Comparison of ENCODE assay signal across 1 cellular context in genomic region chr2:232444409-232445148, GRCh38.
TF ChIP-seq lines count a peak whose summit lies in the region.

No MANE protein-coding gene starts in this region.

TF ChIP-seq in HepG2, 621 proteins besides CTCF, POLR2A, EP300 and RAD21 (continued from another document and continues in another):
- TF ChIP-seq, protein P1, sequence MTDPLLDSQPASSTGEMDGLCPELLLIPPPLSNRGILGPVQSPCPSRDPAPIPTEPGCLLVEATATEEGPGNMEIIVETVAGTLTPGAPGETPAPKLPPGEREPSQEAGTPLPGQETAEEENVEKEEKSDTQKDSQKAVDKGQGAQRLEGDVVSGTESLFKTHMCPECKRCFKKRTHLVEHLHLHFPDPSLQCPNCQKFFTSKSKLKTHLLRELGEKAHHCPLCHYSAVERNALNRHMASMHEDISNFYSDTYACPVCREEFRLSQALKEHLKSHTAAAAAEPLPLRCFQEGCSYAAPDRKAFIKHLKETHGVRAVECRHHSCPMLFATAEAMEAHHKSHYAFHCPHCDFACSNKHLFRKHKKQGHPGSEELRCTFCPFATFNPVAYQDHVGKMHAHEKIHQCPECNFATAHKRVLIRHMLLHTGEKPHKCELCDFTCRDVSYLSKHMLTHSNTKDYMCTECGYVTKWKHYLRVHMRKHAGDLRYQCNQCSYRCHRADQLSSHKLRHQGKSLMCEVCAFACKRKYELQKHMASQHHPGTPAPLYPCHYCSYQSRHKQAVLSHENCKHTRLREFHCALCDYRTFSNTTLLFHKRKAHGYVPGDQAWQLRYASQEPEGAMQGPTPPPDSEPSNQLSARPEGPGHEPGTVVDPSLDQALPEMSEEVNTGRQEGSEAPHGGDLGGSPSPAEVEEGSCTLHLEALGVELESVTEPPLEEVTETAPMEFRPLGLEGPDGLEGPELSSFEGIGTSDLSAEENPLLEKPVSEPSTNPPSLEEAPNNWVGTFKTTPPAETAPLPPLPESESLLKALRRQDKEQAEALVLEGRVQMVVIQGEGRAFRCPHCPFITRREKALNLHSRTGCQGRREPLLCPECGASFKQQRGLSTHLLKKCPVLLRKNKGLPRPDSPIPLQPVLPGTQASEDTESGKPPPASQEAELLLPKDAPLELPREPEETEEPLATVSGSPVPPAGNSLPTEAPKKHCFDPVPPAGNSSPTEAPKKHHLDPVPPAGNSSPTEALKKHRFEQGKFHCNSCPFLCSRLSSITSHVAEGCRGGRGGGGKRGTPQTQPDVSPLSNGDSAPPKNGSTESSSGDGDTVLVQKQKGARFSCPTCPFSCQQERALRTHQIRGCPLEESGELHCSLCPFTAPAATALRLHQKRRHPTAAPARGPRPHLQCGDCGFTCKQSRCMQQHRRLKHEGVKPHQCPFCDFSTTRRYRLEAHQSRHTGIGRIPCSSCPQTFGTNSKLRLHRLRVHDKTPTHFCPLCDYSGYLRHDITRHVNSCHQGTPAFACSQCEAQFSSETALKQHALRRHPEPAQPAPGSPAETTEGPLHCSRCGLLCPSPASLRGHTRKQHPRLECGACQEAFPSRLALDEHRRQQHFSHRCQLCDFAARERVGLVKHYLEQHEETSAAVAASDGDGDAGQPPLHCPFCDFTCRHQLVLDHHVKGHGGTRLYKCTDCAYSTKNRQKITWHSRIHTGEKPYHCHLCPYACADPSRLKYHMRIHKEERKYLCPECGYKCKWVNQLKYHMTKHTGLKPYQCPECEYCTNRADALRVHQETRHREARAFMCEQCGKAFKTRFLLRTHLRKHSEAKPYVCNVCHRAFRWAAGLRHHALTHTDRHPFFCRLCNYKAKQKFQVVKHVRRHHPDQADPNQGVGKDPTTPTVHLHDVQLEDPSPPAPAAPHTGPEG (CRISPR knock-in tag; IDR thresholded peaks at IDR 0.05): no peak
- TF ChIP-seq, protein P2, sequence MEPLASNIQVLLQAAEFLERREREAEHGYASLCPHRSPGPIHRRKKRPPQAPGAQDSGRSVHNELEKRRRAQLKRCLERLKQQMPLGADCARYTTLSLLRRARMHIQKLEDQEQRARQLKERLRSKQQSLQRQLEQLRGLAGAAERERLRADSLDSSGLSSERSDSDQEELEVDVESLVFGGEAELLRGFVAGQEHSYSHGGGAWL (CRISPR knock-in tag; IDR thresholded peaks at IDR 0.05): no peak
- TF ChIP-seq TBX3 (IDR thresholded peaks at IDR 0.05; ENCODE audit: borderline replicate concordance) (no peak), DR1 (CRISPR knock-in tag; IDR thresholded peaks at IDR 0.05) (no peak), ZNF609 (CRISPR knock-in tag; IDR thresholded peaks at IDR 0.05; ENCODE audit: borderline replicate concordance) (no peak), KAT8 (CRISPR knock-in tag; IDR thresholded peaks at IDR 0.05) (no peak), HDAC1 (CRISPR knock-in tag; IDR thresholded peaks at IDR 0.05) (no peak), ZXDC (CRISPR knock-in tag; IDR thresholded peaks at IDR 0.05) (peak; percentile 4; the same call in 1 of the 2 replicates), HNRNPK (IDR thresholded peaks at IDR 0.05; ENCODE audit: low read depth, low read length, poor library complexity, severe bottlenecking) (no peak), DNMT1 (CRISPR knock-in tag; IDR thresholded peaks at IDR 0.05) (peak; percentile 92; the same call in 1 of the 2 replicates), SMAD1 (CRISPR knock-in tag; IDR thresholded peaks at IDR 0.05; ENCODE audit: borderline replicate concordance, low read depth) (no peak), ZNF598 (CRISPR knock-in tag; IDR thresholded peaks at IDR 0.05; ENCODE audit: borderline replicate concordance) (0 out of 2 replicates have a peak, but pooled peaks have one; percentile 38), SOX13 (IDR thresholded peaks at IDR 0.05) (no peak), SOX13 (CRISPR knock-in tag; conservative IDR thresholded peaks at IDR 0.05 in 1 of 2, IDR thresholded peaks at IDR 0.05 in 1 of 2) (no peak), ZBED4 (CRISPR knock-in tag; IDR thresholded peaks at IDR 0.05; ENCODE audit: borderline replicate concordance) (no peak), SRSF9 (IDR thresholded peaks at IDR 0.05; ENCODE audit: borderline replicate concordance, insufficient read depth, low read depth, low read length, poor library complexity, severe bottlenecking) (no peak), ZBTB38 (CRISPR knock-in tag; IDR thresholded peaks at IDR 0.05) (no peak), MTF1 (CRISPR knock-in tag; IDR thresholded peaks at IDR 0.05) (no peak), SIN3A (IDR thresholded peaks at IDR 0.05; ENCODE audit: borderline replicate concordance, low read depth, low read length) (no peak), EHMT2 (IDR thresholded peaks at IDR 0.05; ENCODE audit: borderline replicate concordance, low read depth, low read length) (no peak), ZMAT5 (CRISPR knock-in tag; IDR thresholded peaks at IDR 0.05; ENCODE audit: borderline replicate concordance, low read depth) (no peak), ZNF761 (CRISPR knock-in tag; conservative IDR thresholded peaks at IDR 0.05) (no peak), ZNF883 (CRISPR knock-in tag; IDR thresholded peaks at IDR 0.05; ENCODE audit: not compliant biosample characterization) (no peak), ZFP41 (CRISPR knock-in tag; IDR thresholded peaks at IDR 0.05; ENCODE audit: borderline replicate concordance) (no peak), ADNP (CRISPR knock-in tag; IDR thresholded peaks at IDR 0.05) (no peak), MLLT10 (CRISPR knock-in tag; IDR thresholded peaks at IDR 0.05) (no peak), CENPT (CRISPR knock-in tag; IDR thresholded peaks at IDR 0.05; ENCODE audit: low read depth) (no peak), ZNF674 (CRISPR knock-in tag; IDR thresholded peaks at IDR 0.05; ENCODE audit: low read depth) (no peak), CBX1 (IDR thresholded peaks at IDR 0.05; ENCODE audit: low read depth) (peak; percentile 65), ZNF839 (CRISPR knock-in tag; IDR thresholded peaks at IDR 0.05; ENCODE audit: borderline replicate concordance) (no peak), HDAC2 (CRISPR knock-in tag; IDR thresholded peaks at IDR 0.05) (0 out of 2 replicates have a peak, but pooled peaks have one; percentile 38), MAFG (CRISPR knock-in tag; IDR thresholded peaks at IDR 0.05) (no peak), ZFY (CRISPR knock-in tag; IDR thresholded peaks at IDR 0.05) (no peak), ZNF333 (CRISPR knock-in tag; IDR thresholded peaks at IDR 0.05; ENCODE audit: borderline replicate concordance) (0 out of 2 replicates have a peak, but pooled peaks have one; percentile 18), XRCC5 (optimal IDR thresholded peaks at IDR 0.05; ENCODE audit: low read length) (no peak), NFKB2 (CRISPR knock-in tag; IDR thresholded peaks at IDR 0.05; ENCODE audit: borderline replicate concordance) (peak; percentile 2; the same call in 1 of the 2 replicates)
- TF ChIP-seq, protein P3, sequence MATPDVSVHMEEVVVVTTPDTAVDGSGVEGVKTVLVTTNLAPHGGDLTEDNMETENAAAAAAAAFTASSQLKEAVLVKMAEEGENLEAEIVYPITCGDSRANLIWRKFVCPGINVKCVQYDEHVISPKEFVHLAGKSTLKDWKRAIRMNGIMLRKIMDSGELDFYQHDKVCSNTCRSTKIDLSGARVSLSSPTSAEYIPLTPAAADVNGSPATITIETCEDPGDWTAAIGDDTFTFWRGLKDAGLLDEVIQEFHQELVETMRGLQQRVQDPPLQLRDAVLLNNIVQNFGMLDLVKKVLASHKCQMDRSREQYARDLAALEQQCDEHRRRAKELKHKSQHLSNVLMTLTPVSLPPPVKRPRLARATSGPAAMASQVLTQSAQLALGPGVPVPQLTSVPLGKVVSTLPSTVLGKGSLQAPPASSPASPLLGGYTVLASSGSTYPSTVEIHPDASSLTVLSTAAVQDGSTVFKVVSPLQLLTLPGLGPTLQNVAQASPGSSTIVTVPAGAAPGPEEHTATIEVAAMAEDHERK (CRISPR knock-in tag; IDR thresholded peaks at IDR 0.05; ENCODE audit: low read depth): no peak
- TF ChIP-seq, protein P4, sequence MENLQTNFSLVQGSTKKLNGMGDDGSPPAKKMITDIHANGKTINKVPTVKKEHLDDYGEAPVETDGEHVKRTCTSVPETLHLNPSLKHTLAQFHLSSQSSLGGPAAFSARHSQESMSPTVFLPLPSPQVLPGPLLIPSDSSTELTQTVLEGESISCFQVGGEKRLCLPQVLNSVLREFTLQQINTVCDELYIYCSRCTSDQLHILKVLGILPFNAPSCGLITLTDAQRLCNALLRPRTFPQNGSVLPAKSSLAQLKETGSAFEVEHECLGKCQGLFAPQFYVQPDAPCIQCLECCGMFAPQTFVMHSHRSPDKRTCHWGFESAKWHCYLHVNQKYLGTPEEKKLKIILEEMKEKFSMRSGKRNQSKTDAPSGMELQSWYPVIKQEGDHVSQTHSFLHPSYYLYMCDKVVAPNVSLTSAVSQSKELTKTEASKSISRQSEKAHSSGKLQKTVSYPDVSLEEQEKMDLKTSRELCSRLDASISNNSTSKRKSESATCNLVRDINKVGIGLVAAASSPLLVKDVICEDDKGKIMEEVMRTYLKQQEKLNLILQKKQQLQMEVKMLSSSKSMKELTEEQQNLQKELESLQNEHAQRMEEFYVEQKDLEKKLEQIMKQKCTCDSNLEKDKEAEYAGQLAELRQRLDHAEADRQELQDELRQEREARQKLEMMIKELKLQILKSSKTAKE (CRISPR knock-in tag; IDR thresholded peaks at IDR 0.05; ENCODE audit: borderline replicate concordance): no peak
